7 cellular contexts compared by ENCODE assay signal in the genomic region with DNA sequence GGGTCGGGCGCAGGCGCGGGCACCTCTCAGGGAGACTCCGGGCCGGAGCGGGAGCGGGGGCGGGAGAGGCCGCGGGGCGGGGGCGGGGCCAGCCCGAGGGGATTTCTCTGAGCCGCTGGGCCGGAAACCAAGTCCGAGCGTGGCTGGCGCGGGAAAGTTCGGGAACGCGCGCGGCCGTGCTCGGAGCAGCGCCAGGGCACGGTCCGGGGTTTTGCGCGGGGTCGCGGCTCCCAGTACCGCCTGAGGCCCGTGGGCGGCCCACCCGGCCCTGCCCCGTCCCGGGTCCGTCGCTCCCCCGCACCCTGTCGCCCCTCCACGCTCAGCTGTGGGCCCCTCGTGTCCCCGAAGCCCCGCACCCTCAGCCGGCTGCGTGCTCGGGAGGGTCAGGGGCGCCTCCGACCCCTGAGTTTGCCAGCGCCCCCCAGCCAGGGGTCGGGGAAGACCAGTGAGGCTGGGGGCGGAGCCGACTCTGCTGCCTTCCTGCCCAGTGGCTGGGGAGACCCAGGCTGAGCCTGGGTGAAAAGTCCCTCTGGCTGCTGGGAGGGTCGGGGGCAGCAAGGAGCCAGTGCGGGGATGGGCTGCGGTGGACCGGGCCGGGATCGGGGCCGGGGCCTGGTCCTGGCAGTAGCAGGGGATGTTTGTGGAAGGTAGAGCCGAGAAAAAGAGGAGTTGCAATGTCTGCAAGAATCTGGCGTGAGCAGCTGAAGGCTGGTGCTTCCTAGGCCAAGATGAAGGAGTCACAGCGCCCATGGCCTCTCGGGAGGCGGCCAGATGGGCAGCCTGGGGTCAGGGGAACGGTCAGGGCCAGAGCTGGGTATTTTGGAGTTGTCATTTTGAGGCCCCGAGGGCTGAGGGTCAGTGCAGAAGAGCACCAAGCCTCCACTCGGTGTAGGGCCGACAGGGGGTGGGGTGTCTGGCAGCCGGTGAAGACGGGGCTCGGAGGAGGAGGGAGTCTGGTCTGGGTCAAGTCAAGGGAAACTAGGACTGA. TPM values are rescaled to one million over a fixed set of nuclear protein-coding genes. Genes with fewer than 3 reads are reported as not detected.
DNase-seq lines count a peak whose midpoint lies in the region; ATAC-seq and TF ChIP-seq lines count a peak whose summit lies in the region.

No MANE protein-coding gene starts in this region.

- no peaks in the 10 kb centered on the region for H3K27me3 ChIP-seq in GM06990 (replicated peaks; ENCODE audit: control insufficient read depth, insufficient read depth, low read length)
- H3K27me3 ChIP-seq in HL-60 (ENCODE audit: insufficient read depth, poor library complexity, severe bottlenecking) = no peaks in the 10 kb centered on the region
- H3K27me3 ChIP-seq in esophagus (ENCODE audit: control insufficient read depth in 1 of 2, insufficient read depth in 2 of 2, low read length in 2 of 2) = no peaks in the 10 kb centered on the region

- H3K9me3 Mint-ChIP-seq in natural killer cell = no peaks in the 10 kb centered on the region

- peak overlapping the region; percentile 93 to 98 for H3K27ac Mint-ChIP-seq in natural killer cell

- H3K27ac ChIP-seq in HL-60 (replicated peaks) (peak overlapping the region; percentile 81), esophagus (ENCODE audit: low read depth in 2 of 2, low read length in 1 of 2) (peak overlapping the region; percentile 69 to 85)

- H3K4me3 ChIP-seq in GM06990 (replicated peaks; ENCODE audit: low read depth, low read length) (peak overlapping the region; percentile 93), HL-60 (replicated peaks; ENCODE audit: insufficient read depth, low read length) (peak overlapping the region; percentile 92), esophagus (ENCODE audit: low read depth in 1 of 2, low read length in 2 of 2) (peak overlapping the region; percentile 88 to 95)

- peak overlapping the region; percentile 85 for H3K4me3 Mint-ChIP-seq in natural killer cell

- no peak for TF ChIP-seq CTCF in GM06990 (IDR thresholded peaks at IDR 0.05; ENCODE audit: insufficient read depth, low read length, poor library complexity, severe bottlenecking)
- no peak for TF ChIP-seq CTCF in HL-60 (IDR thresholded peaks at IDR 0.05; ENCODE audit: insufficient read depth, low read length)
- no peak for TF ChIP-seq CTCF in natural killer cell (IDR thresholded peaks at IDR 0.05)

- H3K36me3 ChIP-seq in GM06990 (ENCODE audit: control insufficient read depth, insufficient read depth, low read length) (peaks cover 11% of the 10 kb centered on the region), esophagus (ENCODE audit: control insufficient read depth in 2 of 2, insufficient read depth in 2 of 2, low read length in 1 of 2) (no peaks in the 10 kb centered on the region)

- no peaks in the 10 kb centered on the region for H3K36me3 Mint-ChIP-seq in natural killer cell

- H3K27me3 Mint-ChIP-seq in natural killer cell (ENCODE audit: low read depth in 2 of 2) = no peaks in the 10 kb centered on the region

- intact Hi-C loops in natural killer cell (cut with micrococcal nuclease) = loop anchor here (1.0 to 5.0 kb wide), 2 partner anchors 38 to 55 kb away; a partner anchor contains a TSS

- H3K4me1 ChIP-seq in esophagus (ENCODE audit: control insufficient read depth in 2 of 2, insufficient read depth in 2 of 2, low read length in 1 of 2) = peaks cover 8 to 10% of the 10 kb centered on the region in 2 donors

- whole genome bisulfite sequencing in esophagus, 2 donors = 1 to 2% methylated on average over 54 to 76 of the region's 76 CpGs

- ATAC-seq in GM19468 (IDR thresholded peaks at IDR 0.05; ENCODE audit: extremely low read depth, unreplicated experiment) = peak; percentile 3
- ATAC-seq in natural killer cell = peak; percentile 45 to 74 (median 64)

- H3K4me1 Mint-ChIP-seq in natural killer cell = peaks cover 15 to 27% of the 10 kb centered on the region in 2 donors

- H3K9me3 ChIP-seq in esophagus (ENCODE audit: control insufficient read depth in 2 of 2, insufficient read depth in 1 of 2, low read depth in 1 of 2, low read length in 1 of 2) = no peaks in the 10 kb centered on the region

- peak; percentile 61 for DNase-seq in GM06990 (ENCODE audit: extremely low read depth, insufficient read length)
- peak in 1 of 2 experiments; percentile 27 for DNase-seq in HL-60 (ENCODE audit: low read depth in 1 of 2, low spot score in 1 of 2)
- DNase-seq in activated CD4-positive, alpha-beta T cell treated with anti-CD3 and anti-CD28 coated beads, Interleukin-2, amount 50 U/mL, for 1 hour = peak; percentile 24
- no peak for DNase-seq in natural killer cell
- no peak for DNase-seq in putamen (ENCODE audit: low spot score)

RNA-seq across cellular contexts. Expression of a gene that starts 0.6 kb away (rescaled TPM):
- 10 to 100 TPM; 11.0 to 16.6 TPM for polyA plus RNA-seq in esophagus
- total RNA-seq in natural killer cell = 10 to 100 TPM; 17.4 to 35.5 (median 25.0) TPM

RNA-seq across cellular contexts. Expression of a gene that starts 20.8 kb away (rescaled TPM):
- polyA plus RNA-seq in esophagus = 100 to 1,000 TPM; 445 to 637 TPM
- 100 to 1,000 TPM; 208 to 255 (median 227) TPM for total RNA-seq in natural killer cell

RNA-seq across cellular contexts. Expression of a gene that starts 34.8 kb away (rescaled TPM):
- polyA plus RNA-seq in esophagus = 10 to 100 TPM in 1 of 2 donors, 1 to 10 TPM in 1; 3.9 to 11.5 TPM
- total RNA-seq in natural killer cell = 1 to 10 TPM; 4.6 to 6.5 (median 5.8) TPM

RNA-seq across cellular contexts. Expression of a gene that starts 37.7 kb away (rescaled TPM):
- polyA plus RNA-seq in esophagus = 100 to 1,000 TPM in 1 of 2 donors, 10 to 100 TPM in 1; 83.1 to 101 TPM
- 10 to 100 TPM; 63.5 to 69.8 (median 67.7) TPM for total RNA-seq in natural killer cell

RNA-seq across cellular contexts. Expression of a gene that starts 44.6 kb away (rescaled TPM):
- 1 to 10 TPM; 1.9 to 3.7 TPM for polyA plus RNA-seq in esophagus
- total RNA-seq in natural killer cell = 10 to 100 TPM; 26.6 to 35.6 (median 31.5) TPM

Comparison
In these comparisons a context has a peak if more than half of its experiments do, and no peak if none do; other contexts are left out.
1. DNase-seq: peak in GM06990 (single experiment) and activated CD4-positive, alpha-beta T cell treated with anti-CD3 and anti-CD28 coated beads, Interleukin-2, amount 50 U/mL, for 1 hour (single experiment); none in natural killer cell (single experiment) and putamen (single experiment).
2. Peak in every context shown above with its lines, with median percentiles within 50 percentile points of each other: H3K4me3 ChIP-seq.